In the genomic region with DNA sequence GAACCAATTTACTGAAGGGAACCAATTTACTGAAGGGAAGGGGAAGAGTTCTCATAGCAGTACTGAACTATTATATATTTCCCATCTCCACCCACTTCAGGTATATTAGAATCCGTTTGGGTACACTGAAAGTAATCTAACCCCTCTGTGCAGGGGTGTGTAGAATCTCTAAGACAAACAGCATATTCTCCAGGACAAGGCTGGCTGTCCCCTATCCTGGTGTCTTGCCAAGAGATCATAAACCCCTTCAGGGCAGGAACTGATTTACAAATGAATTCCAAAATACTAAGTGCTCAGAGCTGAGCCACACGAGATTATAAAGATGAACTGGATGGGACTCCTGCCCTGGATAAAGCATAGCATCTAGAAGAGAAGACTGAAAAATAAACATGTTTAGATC, we compare ENCODE assay signal across 20 cellular contexts. TPM values are rescaled to one million over a fixed set of nuclear protein-coding genes. Genes with fewer than 3 reads are reported as not detected.
A peak's percentile ranks its signal among the peaks of the same experiment; 100 is the strongest.
DNase-seq lines count a peak whose midpoint lies in the region; ATAC-seq and TF ChIP-seq lines count a peak whose summit lies in the region.
"Had no signal": no experiment of that assay in that cellular context is flagged by ENCODE, and none has a peak within 500 bp of the region (broad histone marks: within the 10 kb centered on the region; RNA-seq: fewer than 3 reads in every experiment).

No MANE protein-coding gene starts in this region.

- peaks cover 93% of the 10 kb centered on the region for H3K36me3 ChIP-seq in Karpas-422 (ENCODE audit: insufficient read depth, low read length)
- peaks cover 7 to 31% (median 16%) of the 10 kb centered on the region in 3 experiments for H3K36me3 ChIP-seq in naive thymus-derived CD4-positive, alpha-beta T cell (ENCODE audit: control insufficient read depth in 2 of 3, insufficient read depth in 3 of 3, low read length in 3 of 3)

- H3K27ac ChIP-seq in Karpas-422 (ENCODE audit: low read length) = 0 out of 2 replicates have a peak overlapping the region, but pooled peaks have one; percentile 10
- peak overlapping the region; percentile 23 for H3K27ac ChIP-seq in naive thymus-derived CD4-positive, alpha-beta T cell (ENCODE audit: low read depth, low read length)
- H3K27ac ChIP-seq: adrenal gland; BLaER1 treated with 17β-estradiol and CSF1 and Interleukin-3, amounts not matched to agents 10 nM and 100 nM; gastroesophageal sphincter; testis; WERI-Rb-1 had no signal

- peaks cover 63% of the 10 kb centered on the region for H3K36me3 Mint-ChIP-seq in T-helper 1 cell treated with Interleukin-12 subunit alpha and Interleukin-12 subunit beta and Interleukin-4 antibody, amounts not matched to agents 30 μg/mL and 1 μg/mL, for 36 hours (ENCODE audit: low read depth)
- H3K36me3 Mint-ChIP-seq in brain = peaks cover 92% of the 10 kb centered on the region
- peaks cover 3 to 65% (median 47%) of the 10 kb centered on the region in 5 donors for H3K36me3 Mint-ChIP-seq in naive thymus-derived CD4-positive, alpha-beta T cell

- no peak overlapping the region for H3K9ac ChIP-seq in Karpas-422 (ENCODE audit: low read length)
- H3K9ac ChIP-seq: BLaER1 treated with 17β-estradiol and CSF1 and Interleukin-3, amounts not matched to agents 10 nM and 100 nM had no signal

- H3K27me3 ChIP-seq in Karpas-422 (ENCODE audit: low read length) = no peaks in the 10 kb centered on the region
- no peaks in the 10 kb centered on the region for H3K27me3 ChIP-seq in naive thymus-derived CD4-positive, alpha-beta T cell (ENCODE audit: control insufficient read depth in 2 of 2, insufficient read depth in 2 of 2, low read length in 2 of 2)
- H3K27me3 ChIP-seq: adrenal gland; BLaER1 treated with 17β-estradiol and CSF1 and Interleukin-3, amounts not matched to agents 10 nM and 100 nM; gastroesophageal sphincter; MG63; testis had no signal

- no peaks in the 10 kb centered on the region for H3K27me3 Mint-ChIP-seq in T-helper 1 cell treated with Interleukin-12 subunit alpha and Interleukin-12 subunit beta and Interleukin-4 antibody, amounts not matched to agents 30 μg/mL and 1 μg/mL, for 36 hours (ENCODE audit: low read depth)
- H3K27me3 Mint-ChIP-seq in brain = no peaks in the 10 kb centered on the region
- H3K27me3 Mint-ChIP-seq in naive thymus-derived CD4-positive, alpha-beta T cell = no peaks in the 10 kb centered on the region

- H3K9me3 Mint-ChIP-seq in T-helper 1 cell treated with Interleukin-12 subunit alpha and Interleukin-12 subunit beta and Interleukin-4 antibody, amounts not matched to agents 30 μg/mL and 1 μg/mL, for 36 hours = no peaks in the 10 kb centered on the region
- H3K9me3 Mint-ChIP-seq in brain = no peaks in the 10 kb centered on the region
- peaks cover 0 to 2% (median 0%) of the 10 kb centered on the region in 11 donors for H3K9me3 Mint-ChIP-seq in naive thymus-derived CD4-positive, alpha-beta T cell

- intact Hi-C loops in naive thymus-derived CD4-positive, alpha-beta T cell (cut with micrococcal nuclease) = no loop called here

- no peak for DNase-seq in T-helper 1 cell
- DNase-seq in Karpas-422 = no peak
- DNase-seq in naive thymus-derived CD4-positive, alpha-beta T cell = no peak
- no peak for DNase-seq in 8988T
- no peak for DNase-seq in hepatic stellate cell (ENCODE audit: low spot score)
- DNase-seq: activated CD8-positive, alpha-beta memory T cell treated with anti-CD3 and anti-CD28 coated beads, Interleukin-2, amount 50 U/mL, for 48 hours; adrenal gland; DMS79; MG63; NCI-H2081; NCI-H526; stimulated activated CD4-positive, alpha-beta T cell treated with anti-CD3 and anti-CD28 coated beads, Interleukin-2, amount 100 ng/mL, for 24 hours; testis; WERI-Rb-1 had no signal

- peaks cover 46% of the 10 kb centered on the region for H3K4me1 Mint-ChIP-seq in T-helper 1 cell treated with Interleukin-12 subunit alpha and Interleukin-12 subunit beta and Interleukin-4 antibody, amounts not matched to agents 30 μg/mL and 1 μg/mL, for 36 hours (ENCODE audit: low read depth)
- peaks cover 51% of the 10 kb centered on the region for H3K4me1 Mint-ChIP-seq in brain
- peaks cover 43 to 96% (median 86%) of the 10 kb centered on the region in 7 donors for H3K4me1 Mint-ChIP-seq in naive thymus-derived CD4-positive, alpha-beta T cell

- H3K4me3 Mint-ChIP-seq in T-helper 1 cell treated with Interleukin-12 subunit alpha and Interleukin-12 subunit beta and Interleukin-4 antibody, amounts not matched to agents 30 μg/mL and 1 μg/mL, for 36 hours = no peak overlapping the region
- peak overlapping the region in 1 of 5 experiments; percentile 15 for H3K4me3 Mint-ChIP-seq in brain
- H3K4me3 Mint-ChIP-seq in naive thymus-derived CD4-positive, alpha-beta T cell = peak overlapping the region in 4 of 10 donors; percentile 13 to 63 (median 21)

- H3K9me2 ChIP-seq in Karpas-422 (replicated peaks; ENCODE audit: insufficient read depth, low read length) = no peaks in the 10 kb centered on the region

- no peak overlapping the region for H2AFZ ChIP-seq in Karpas-422 (ENCODE audit: low read length)

- no peaks in the 10 kb centered on the region for H3K9me3 ChIP-seq in Karpas-422 (ENCODE audit: low read length)
- H3K9me3 ChIP-seq in naive thymus-derived CD4-positive, alpha-beta T cell (ENCODE audit: control insufficient read depth in 2 of 3, low read length in 3 of 3) = no peaks in the 10 kb centered on the region
- H3K9me3 ChIP-seq: adrenal gland; BLaER1 treated with 17β-estradiol and CSF1 and Interleukin-3, amounts not matched to agents 10 nM and 100 nM; gastroesophageal sphincter; MG63; testis had no signal

- H3K4me2 ChIP-seq in Karpas-422 (ENCODE audit: low read depth, low read length, poor library complexity, severe bottlenecking) = no peak overlapping the region
- H3K4me2 ChIP-seq: BLaER1 treated with 17β-estradiol and CSF1 and Interleukin-3, amounts not matched to agents 10 nM and 100 nM had no signal

- H3K27ac Mint-ChIP-seq in T-helper 1 cell treated with Interleukin-12 subunit alpha and Interleukin-12 subunit beta and Interleukin-4 antibody, amounts not matched to agents 30 μg/mL and 1 μg/mL, for 36 hours = peak overlapping the region; percentile 39
- peak overlapping the region in 3 of 5 experiments; percentile 47 to 74 (median 49) for H3K27ac Mint-ChIP-seq in brain
- H3K27ac Mint-ChIP-seq in naive thymus-derived CD4-positive, alpha-beta T cell = peak overlapping the region in 8 of 9 donors; percentile 1 to 81 (median 72)

- POLR2A ChIA-PET in naive thymus-derived CD4-positive, alpha-beta T cell (lab: Charles Lee) = interaction anchor here (0.6 kb wide), 1 partner anchor 12 kb away, joined by 3 read pairs; no protein-coding TSS in a partner anchor

- H3K4me3 ChIP-seq in Karpas-422 (ENCODE audit: low read length) = no peak overlapping the region
- H3K4me3 ChIP-seq in naive thymus-derived CD4-positive, alpha-beta T cell (ENCODE audit: low read length) = no peak overlapping the region
- H3K4me3 ChIP-seq: adrenal gland; BLaER1 treated with 17β-estradiol and CSF1 and Interleukin-3, amounts not matched to agents 10 nM and 100 nM; gastroesophageal sphincter; MG63; testis had no signal

- peaks cover 95% of the 10 kb centered on the region for H3K79me2 ChIP-seq in Karpas-422 (ENCODE audit: low read length)

- H3K4me1 ChIP-seq in Karpas-422 (ENCODE audit: low read length) = peaks cover 45% of the 10 kb centered on the region
- peaks cover 33 to 37% of the 10 kb centered on the region in 2 donors for H3K4me1 ChIP-seq in naive thymus-derived CD4-positive, alpha-beta T cell (ENCODE audit: control insufficient read depth in 2 of 2, insufficient read depth in 2 of 2, low read length in 2 of 2)
- H3K4me1 ChIP-seq: testis had no signal

- ATAC-seq in naive thymus-derived CD4-positive, alpha-beta T cell = no peak
- ATAC-seq in HG03378 (IDR thresholded peaks at IDR 0.05; ENCODE audit: unreplicated experiment) = no peak
- ATAC-seq: gastroesophageal sphincter, sciatic nerve had no signal

- CTCF ChIA-PET in naive thymus-derived CD4-positive, alpha-beta T cell (lab: Charles Lee) = no interaction called here

- no peak for TF ChIP-seq CTCF in brain (conservative IDR thresholded peaks at IDR 0.05)

- peaks cover 41% of the 10 kb centered on the region for H4K20me1 ChIP-seq in Karpas-422 (ENCODE audit: insufficient read depth, low read depth, low read length)

RNA-seq across cellular contexts. Expression of a gene that starts 9.2 kb away (rescaled TPM):
- 79.9 and 90.8 TPM in 2 replicates for total RNA-seq in Karpas-422 (2014; rRNA removed; shearing (Covaris generic); ENCODE audit: low replicate concordance)
- polyA plus RNA-seq in brain (ENCODE audit: insufficient read depth, low read depth, low replicate concordance) = 20.2 TPM
- 10 to 100 TPM; 16.5 to 63.9 (median 35.7) TPM for total RNA-seq in naive thymus-derived CD4-positive, alpha-beta T cell
- 10 to 100 TPM; 48.5 to 56.5 TPM for polyA plus RNA-seq in naive thymus-derived CD4-positive, alpha-beta T cell

RNA-seq across cellular contexts. Expression of a gene that starts 31.8 kb away (rescaled TPM):
- 17.8 and 17.9 TPM in 2 replicates for total RNA-seq in Karpas-422 (2014; rRNA removed; shearing (Covaris generic); ENCODE audit: low replicate concordance)
- polyA plus RNA-seq in brain (ENCODE audit: insufficient read depth, low read depth, low replicate concordance) = 4.1 TPM
- total RNA-seq in naive thymus-derived CD4-positive, alpha-beta T cell = 10 to 100 TPM; 21.8 to 33.7 (median 31.1) TPM
- polyA plus RNA-seq in naive thymus-derived CD4-positive, alpha-beta T cell = 10 to 100 TPM; 12.1 to 16.0 TPM
